8 cellular contexts compared by ENCODE assay signal in the genomic region with DNA sequence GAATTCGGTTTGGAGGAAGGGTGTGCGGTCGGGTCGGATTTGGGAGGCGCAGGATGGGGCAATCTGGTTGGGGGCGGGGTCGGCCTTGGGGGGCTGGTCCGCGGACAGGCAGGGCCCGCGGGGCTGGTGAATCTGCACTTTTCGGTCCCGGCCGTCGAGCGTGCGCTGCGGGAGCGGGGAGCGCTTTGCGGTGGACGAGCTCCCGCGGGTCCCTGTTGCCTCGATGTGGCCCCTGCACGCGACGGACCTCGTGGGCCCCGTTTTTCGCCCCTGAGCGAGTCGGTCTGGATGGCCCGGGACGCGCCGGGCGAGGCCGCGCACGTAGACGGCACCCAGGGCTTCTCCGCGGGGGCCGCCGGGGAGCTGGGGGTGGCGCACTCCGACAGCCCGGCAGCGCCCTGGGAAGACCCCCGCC. TPM values are rescaled to one million over a fixed set of nuclear protein-coding genes. Genes with fewer than 3 reads are reported as not detected.
DNase-seq lines count a peak whose midpoint lies in the region; ATAC-seq, FAIRE-seq and TF ChIP-seq lines count a peak whose summit lies in the region.

No MANE protein-coding gene starts in this region.

- H2BK20ac ChIP-seq in H1 (ENCODE audit: low read length), result no peak overlapping the region

- H3K79me1 ChIP-seq in H1 (ENCODE audit: low read depth, low read length), result peaks cover 3% of the 10 kb centered on the region; the same call in 1 of the 2 replicates

- no peak overlapping the region for H3K23ac ChIP-seq in H1 (ENCODE audit: insufficient read length)

- H2BK120ac ChIP-seq in H1 (replicated peaks; ENCODE audit: low read depth, low read length), result no peak overlapping the region

- H4K8ac ChIP-seq in H1 (ENCODE audit: extremely low read depth, insufficient read depth, low read length), result peak overlapping the region; percentile 88

- H3K27ac Mint-ChIP-seq in T-helper 1 cell treated with Interleukin-12 subunit alpha and Interleukin-12 subunit beta and Interleukin-4 antibody, amounts not matched to agents 30 μg/mL and 1 μg/mL, for 36 hours, result peak overlapping the region; percentile 87

- H2BK5ac ChIP-seq in H1 (ENCODE audit: low read depth, low read length), result peak overlapping the region; percentile 78; the same call in 1 of the 2 replicates

- peaks cover 3 to 23% (median 9%) of the 10 kb centered on the region in 4 experiments; a peak in 5 of 8 replicates for H3K36me3 ChIP-seq in H1 (ENCODE audit: control insufficient read depth in 2 of 4, insufficient read depth in 4 of 4, low read length in 3 of 4)
- peaks cover 0 to 19% of the 10 kb centered on the region in 2 donors for H3K36me3 ChIP-seq in muscle layer of duodenum (ENCODE audit: control insufficient read depth in 1 of 2, insufficient read depth in 2 of 2, low read length in 2 of 2)

- no peak for FAIRE-seq in H1 (lab: Jason Lieb, UNC)

- H3K4me3 Mint-ChIP-seq in T-helper 1 cell treated with Interleukin-12 subunit alpha and Interleukin-12 subunit beta and Interleukin-4 antibody, amounts not matched to agents 30 μg/mL and 1 μg/mL, for 36 hours, result peak overlapping the region; percentile 90

- H3K23me2 ChIP-seq in H1 (ENCODE audit: low read depth, low read length), result peaks cover 5% of the 10 kb centered on the region; the same call in 1 of the 2 replicates

- no peak for DNase-seq in GM12864 (ENCODE audit: low read depth)
- DNase-seq in H1 (ENCODE audit: low read depth in 1 of 2, low spot score in 2 of 2), result no peak
- DNase-seq in mesenteric fat pad (ENCODE audit: low spot score), result no peak
- DNase-seq in germinal center (ENCODE audit: low spot score), result no peak

- H3K4me1 Mint-ChIP-seq in T-helper 1 cell treated with Interleukin-12 subunit alpha and Interleukin-12 subunit beta and Interleukin-4 antibody, amounts not matched to agents 30 μg/mL and 1 μg/mL, for 36 hours (ENCODE audit: low read depth), result peaks cover 28% of the 10 kb centered on the region

- H4K20me1 ChIP-seq in H1 (replicated peaks in 1 of 2; ENCODE audit: control insufficient read depth in 1 of 2, insufficient read depth in 2 of 2, low read length in 2 of 2), result peaks cover 22 to 27% of the 10 kb centered on the region in 2 experiments

- H3K36me3 Mint-ChIP-seq in T-helper 1 cell treated with Interleukin-12 subunit alpha and Interleukin-12 subunit beta and Interleukin-4 antibody, amounts not matched to agents 30 μg/mL and 1 μg/mL, for 36 hours (ENCODE audit: low read depth), result peaks cover 24% of the 10 kb centered on the region

- peak overlapping the region; percentile 95 for H3K4me3 ChIP-seq in GM12864 (ENCODE audit: low read depth, low read length)
- H3K4me3 ChIP-seq in H1 (ENCODE audit: extremely low read depth in 1 of 4, insufficient read depth in 2 of 4, low read depth in 3 of 4, low read length in 4 of 4), result peak overlapping the region; percentile 87 to 100 (median 94)
- peak overlapping the region; percentile 76 to 99 for H3K4me3 ChIP-seq in muscle layer of duodenum (ENCODE audit: low read depth in 1 of 2, low read length in 2 of 2)

- no peak for TF ChIP-seq CTCF in GM12864 (IDR thresholded peaks at IDR 0.05; ENCODE audit: low read depth, low read length, missing control alignments)
- TF ChIP-seq CTCF in H1 (IDR thresholded peaks at IDR 0.05; ENCODE audit: control extremely low read depth in 1 of 3, insufficient read depth in 1 of 3, low read depth in 1 of 3, low read length in 3 of 3), result no peak

- H3K14ac ChIP-seq in H1 (ENCODE audit: insufficient read length), result no peak overlapping the region

- peak overlapping the region; percentile 71 for H3K18ac ChIP-seq in H1 (ENCODE audit: extremely low read depth, low read length)

- peak overlapping the region; percentile 67 for H4K5ac ChIP-seq in H1 (ENCODE audit: insufficient read length, low read depth, low read length)

- TF ChIP-seq RAD21 in H1 (IDR thresholded peaks at IDR 0.05 in 1 of 2, conservative IDR thresholded peaks at IDR 0.05 in 1 of 2; ENCODE audit: low read depth in 2 of 2, low read length in 2 of 2), result no peak

- peak overlapping the region in 1 of 2 experiments; percentile 65; a peak in 3 of 4 replicates for H3K4me2 ChIP-seq in H1 (ENCODE audit: insufficient read depth in 1 of 2, low read depth in 2 of 2, low read length in 2 of 2)

- H3K27me3 Mint-ChIP-seq in T-helper 1 cell treated with Interleukin-12 subunit alpha and Interleukin-12 subunit beta and Interleukin-4 antibody, amounts not matched to agents 30 μg/mL and 1 μg/mL, for 36 hours (ENCODE audit: low read depth), result no peaks in the 10 kb centered on the region

- H2BK12ac ChIP-seq in H1 (ENCODE audit: low read depth, low read length), result no peak overlapping the region

- peak overlapping the region; percentile 76 for H3K27ac ChIP-seq in H1 (ENCODE audit: low read depth, low read length)
- peak overlapping the region; percentile 84 for H3K27ac ChIP-seq in muscle layer of duodenum (ENCODE audit: low read length)

- CTCF ChIA-PET in H1 (lab: Charles Lee; ENCODE audit: partially characterized antibody), result interaction anchor here (1.2 kb wide), 1 partner anchor 21 kb away, joined by 3 read pairs; no protein-coding TSS in a partner anchor

- H2AFZ ChIP-seq in H1 (ENCODE audit: low read length), result no peak overlapping the region

- H2BK15ac ChIP-seq in H1 (ENCODE audit: low read length), result no peak overlapping the region

- peaks cover 0 to 20% (median 7%) of the 10 kb centered on the region in 4 experiments; a peak in 5 of 7 replicates for H3K4me1 ChIP-seq in H1 (replicated peaks in 1 of 4; ENCODE audit: control insufficient read depth in 3 of 4, insufficient read depth in 4 of 4, low read length in 3 of 4)
- H3K4me1 ChIP-seq in muscle layer of duodenum (ENCODE audit: control insufficient read depth in 1 of 2, insufficient read depth in 2 of 2, low read length in 2 of 2), result peaks cover 9 to 48% of the 10 kb centered on the region in 2 donors

- no peak overlapping the region for H4K91ac ChIP-seq in H1 (replicated peaks; ENCODE audit: insufficient read length, low read length)

- no peaks in the 10 kb centered on the region for H3K27me3 ChIP-seq in H1 (replicated peaks in 1 of 4; ENCODE audit: control insufficient read depth in 3 of 4, extremely low read depth in 1 of 4, insufficient read depth in 3 of 4, low read length in 3 of 4)
- H3K27me3 ChIP-seq in muscle layer of duodenum (ENCODE audit: low read depth, low read length), result no peaks in the 10 kb centered on the region

- no peak for TF ChIP-seq EP300 in H1 (IDR thresholded peaks at IDR 0.05; ENCODE audit: borderline replicate concordance in 1 of 2, low read depth in 2 of 2, low read length in 2 of 2)

- H3K9ac ChIP-seq in H1 (replicated peaks in 1 of 4; ENCODE audit: extremely low read depth in 1 of 4, low read depth in 3 of 4, low read length in 3 of 4), result peak overlapping the region; percentile 88 to 95 (median 90)

- no peaks in the 10 kb centered on the region for H3K9me3 Mint-ChIP-seq in T-helper 1 cell treated with Interleukin-12 subunit alpha and Interleukin-12 subunit beta and Interleukin-4 antibody, amounts not matched to agents 30 μg/mL and 1 μg/mL, for 36 hours

- H3K9me3 ChIP-seq in H1 (ENCODE audit: insufficient read depth in 2 of 2, low read depth in 1 of 2, low read length in 1 of 2) (no peaks in the 10 kb centered on the region), muscle layer of duodenum (ENCODE audit: control insufficient read depth in 1 of 2, low read length in 2 of 2) (no peaks in the 10 kb centered on the region)

- TF ChIP-seq POLR2A in H1 (IDR thresholded peaks at IDR 0.05; ENCODE audit: control extremely low read depth in 1 of 2, low read depth in 2 of 2, low read length in 2 of 2), result no peak

- H3K4ac ChIP-seq in H1 (replicated peaks; ENCODE audit: insufficient read length, low read depth, low read length), result no peak overlapping the region

- peak overlapping the region; percentile 97 for H3K56ac ChIP-seq in H1 (replicated peaks; ENCODE audit: insufficient read length, low read depth, low read length)

- whole genome bisulfite sequencing in H1 (ENCODE audit: extremely low coverage in 1 of 2, insufficient coverage in 1 of 2, insufficient read length in 1 of 2, insufficient replicate concordance in 2 of 2, low coverage in 1 of 2, low lambda C conversion rate in 2 of 2, missing lambda C conversion rate in 1 of 2), 2 experiments, result 0% methylated on average over 32 of the region's 51 CpGs; no CpG with 5 or more reads in 1 of the 2 experiments

- peaks cover 20 to 40% of the 10 kb centered on the region in 2 experiments; a peak in 3 of 4 replicates for H3K79me2 ChIP-seq in H1 (ENCODE audit: control insufficient read depth in 1 of 2, insufficient read depth in 2 of 2, low read length in 2 of 2)

- no peak overlapping the region for H2AK5ac ChIP-seq in H1 (ENCODE audit: low read depth, low read length)

- ATAC-seq in GM19351 (IDR thresholded peaks at IDR 0.05; ENCODE audit: unreplicated experiment) (no peak), GM21717 (IDR thresholded peaks at IDR 0.05; ENCODE audit: unreplicated experiment) (no peak)

- POLR2A ChIA-PET in H1 (lab: Charles Lee; ENCODE audit: partially characterized antibody), result interaction anchor here (0.7 to 23.4 kb wide), 34 partner anchors 9 to 333 kb away, joined by 3 to 330 read pairs (median 5); partner anchors contain the start of genes AMH, DOT1L, JSRP1 and LSM7

RNA-seq across cellular contexts. Expression of gene PEAK3, which starts 11.8 kb away (rescaled TPM):
- not detected in 2 replicates for total RNA-seq in H1 (2021; fragmentation: NEBNext Ultra II Directional; extraction: Animal tissue kit (Norgen Biotek cat#: 25700))
- not detected in 2 replicates for polyA plus RNA-seq in H1 (2011; rRNA removed)
- polyA plus RNA-seq in H1 (2011; cell fraction: cytosol; rRNA removed), result not detected
- polyA plus RNA-seq in H1 (2011; cell fraction: nucleus; rRNA removed), result not detected
- 0.06 to 0.11 TPM in 2 of 4 replicates, not detected in the others for polyA plus RNA-seq in H1 (2012, experiment 1 of 2)
- not detected for polyA plus RNA-seq in H1 (2012, experiment 2 of 2)
- not detected for polyA plus RNA-seq in H1 (2013, experiment 1 of 2)
- polyA plus RNA-seq in H1 (2013, experiment 2 of 2), result not detected
- not detected in 2 replicates for polyA minus RNA-seq in H1 (2011; rRNA and poly(A)+ RNA removed)
- not detected for polyA minus RNA-seq in H1 (2011; cell fraction: cytosol; rRNA and poly(A)+ RNA removed)
- not detected for polyA minus RNA-seq in H1 (2011; cell fraction: nucleus; rRNA and poly(A)+ RNA removed)
- total RNA-seq in mesenteric fat pad, result 2.6 TPM

RNA-seq across cellular contexts. Expression of gene JSRP1, which starts 13.9 kb away (rescaled TPM):
- 0.56 and 1.7 TPM in 2 replicates for total RNA-seq in H1 (2021; fragmentation: NEBNext Ultra II Directional; extraction: Animal tissue kit (Norgen Biotek cat#: 25700))
- polyA plus RNA-seq in H1 (2011; rRNA removed), result 0.24 and 0.53 TPM in 2 replicates
- polyA plus RNA-seq in H1 (2011; cell fraction: cytosol; rRNA removed), result 0.41 TPM
- 0.10 TPM for polyA plus RNA-seq in H1 (2011; cell fraction: nucleus; rRNA removed)
- 0.40 to 2.0 TPM (median 1.1 TPM) in 3 of 4 replicates, not detected in the other for polyA plus RNA-seq in H1 (2012, experiment 1 of 2)
- not detected for polyA plus RNA-seq in H1 (2012, experiment 2 of 2)
- 0.83 TPM for polyA plus RNA-seq in H1 (2013, experiment 1 of 2)
- polyA plus RNA-seq in H1 (2013, experiment 2 of 2), result 0.96 TPM
- polyA minus RNA-seq in H1 (2011; rRNA and poly(A)+ RNA removed), result not detected in 2 replicates
- not detected for polyA minus RNA-seq in H1 (2011; cell fraction: cytosol; rRNA and poly(A)+ RNA removed)
- polyA minus RNA-seq in H1 (2011; cell fraction: nucleus; rRNA and poly(A)+ RNA removed), result not detected
- not detected for total RNA-seq in mesenteric fat pad

RNA-seq across cellular contexts. Expression of gene AMH, which starts 21.0 kb away (rescaled TPM):
- total RNA-seq in H1 (2021; fragmentation: NEBNext Ultra II Directional; extraction: Animal tissue kit (Norgen Biotek cat#: 25700)), result 13.0 and 15.4 TPM in 2 replicates
- 10.5 and 19.3 TPM in 2 replicates for polyA plus RNA-seq in H1 (2011; rRNA removed)
- polyA plus RNA-seq in H1 (2011; cell fraction: cytosol; rRNA removed), result 10.1 TPM
- 104 TPM for polyA plus RNA-seq in H1 (2011; cell fraction: nucleus; rRNA removed)
- polyA plus RNA-seq in H1 (2012, experiment 1 of 2), result 12.7 to 23.7 TPM (median 18.4 TPM) in 4 replicates
- 9.0 TPM for polyA plus RNA-seq in H1 (2012, experiment 2 of 2)
- polyA plus RNA-seq in H1 (2013, experiment 1 of 2), result 6.7 TPM
- polyA plus RNA-seq in H1 (2013, experiment 2 of 2), result 5.6 TPM
- 0.46 and 0.63 TPM in 2 replicates for polyA minus RNA-seq in H1 (2011; rRNA and poly(A)+ RNA removed)
- polyA minus RNA-seq in H1 (2011; cell fraction: cytosol; rRNA and poly(A)+ RNA removed), result 3.1 TPM
- polyA minus RNA-seq in H1 (2011; cell fraction: nucleus; rRNA and poly(A)+ RNA removed), result 13.1 TPM
- 0.93 TPM for total RNA-seq in mesenteric fat pad

RNA-seq across cellular contexts. Expression of gene SF3A2, which starts 33.5 kb away (rescaled TPM):
- 142 and 146 TPM in 2 replicates for total RNA-seq in H1 (2021; fragmentation: NEBNext Ultra II Directional; extraction: Animal tissue kit (Norgen Biotek cat#: 25700))
- 15.3 and 31.2 TPM in 2 replicates for polyA plus RNA-seq in H1 (2011; rRNA removed)
- polyA plus RNA-seq in H1 (2011; cell fraction: cytosol; rRNA removed), result 22.1 TPM
- 171 TPM for polyA plus RNA-seq in H1 (2011; cell fraction: nucleus; rRNA removed)
- polyA plus RNA-seq in H1 (2012, experiment 1 of 2), result 97.0 to 157 TPM (median 147 TPM) in 4 replicates
- 117 TPM for polyA plus RNA-seq in H1 (2012, experiment 2 of 2)
- polyA plus RNA-seq in H1 (2013, experiment 1 of 2), result 109 TPM
- polyA plus RNA-seq in H1 (2013, experiment 2 of 2), result 101 TPM
- polyA minus RNA-seq in H1 (2011; rRNA and poly(A)+ RNA removed), result 18.4 and 22.8 TPM in 2 replicates
- polyA minus RNA-seq in H1 (2011; cell fraction: cytosol; rRNA and poly(A)+ RNA removed), result 64.4 TPM
- 112 TPM for polyA minus RNA-seq in H1 (2011; cell fraction: nucleus; rRNA and poly(A)+ RNA removed)
- total RNA-seq in mesenteric fat pad, result 46.2 TPM

RNA-seq across cellular contexts. Expression of gene PLEKHJ1, which starts 34.0 kb away (rescaled TPM):
- total RNA-seq in H1 (2021; fragmentation: NEBNext Ultra II Directional; extraction: Animal tissue kit (Norgen Biotek cat#: 25700)), result 135 TPM in 2 replicates
- polyA plus RNA-seq in H1 (2011; rRNA removed), result 187 and 235 TPM in 2 replicates
- 217 TPM for polyA plus RNA-seq in H1 (2011; cell fraction: cytosol; rRNA removed)
- 175 TPM for polyA plus RNA-seq in H1 (2011; cell fraction: nucleus; rRNA removed)
- 118 to 165 TPM (median 146 TPM) in 4 replicates for polyA plus RNA-seq in H1 (2012, experiment 1 of 2)
- 185 TPM for polyA plus RNA-seq in H1 (2012, experiment 2 of 2)
- 108 TPM for polyA plus RNA-seq in H1 (2013, experiment 1 of 2)
- 117 TPM for polyA plus RNA-seq in H1 (2013, experiment 2 of 2)
- 29.0 and 35.2 TPM in 2 replicates for polyA minus RNA-seq in H1 (2011; rRNA and poly(A)+ RNA removed)
- 43.3 TPM for polyA minus RNA-seq in H1 (2011; cell fraction: cytosol; rRNA and poly(A)+ RNA removed)
- polyA minus RNA-seq in H1 (2011; cell fraction: nucleus; rRNA and poly(A)+ RNA removed), result 40.6 TPM
- total RNA-seq in mesenteric fat pad, result 46.4 TPM
